17 cellular contexts compared by ENCODE assay signal in genomic region chr9:30507166-30507565, GRCh38.
"Had no signal": no experiment of that assay in that cellular context is flagged by ENCODE, and none has a peak within 500 bp of the region (broad histone marks: within the 10 kb centered on the region; RNA-seq: fewer than 3 reads in every experiment).

No MANE protein-coding gene starts in this region.

- H3K4me3 ChIP-seq: coronary artery, gastrocnemius medialis, left ventricle myocardium inferior, lung, stomach, suprapubic skin, thyroid gland had no signal

- DNase-seq: effector CD8-positive, alpha-beta T cell; gastrocnemius medialis; glutamatergic neuron; left cardiac atrium; left ventricle myocardium inferior; mesendoderm; naive thymus-derived CD4-positive, alpha-beta T cell; nephron progenitor cell; right cardiac atrium; small intestine; stimulated activated CD4-positive, alpha-beta T cell treated with anti-CD3 and anti-CD28 coated beads, Interleukin-12 subunit alpha, Interleukin-12 subunit beta, amount 100 ng/mL, for 4 hours; stimulated activated naive CD4-positive, alpha-beta T cell; stomach; thyroid gland had no signal

- ATAC-seq: gastrocnemius medialis; left cardiac atrium; naive thymus-derived CD4-positive, alpha-beta T cell; right cardiac atrium had no signal

- H3K4me1 ChIP-seq: gastrocnemius medialis, left ventricle myocardium inferior, stomach, suprapubic skin, thyroid gland had no signal

- H3K9me3 ChIP-seq: gastrocnemius medialis, stomach, suprapubic skin, thyroid gland had no signal

- H3K27ac ChIP-seq: coronary artery, gastrocnemius medialis, left ventricle myocardium inferior, stomach, suprapubic skin, thyroid gland had no signal

- H3K36me3 ChIP-seq: gastrocnemius medialis, left ventricle myocardium inferior, stomach, suprapubic skin, thyroid gland had no signal

- H3K27me3 ChIP-seq: gastrocnemius medialis, stomach, suprapubic skin, thyroid gland had no signal
